ENCODE assay signal across 1 cellular context in the genomic region with DNA sequence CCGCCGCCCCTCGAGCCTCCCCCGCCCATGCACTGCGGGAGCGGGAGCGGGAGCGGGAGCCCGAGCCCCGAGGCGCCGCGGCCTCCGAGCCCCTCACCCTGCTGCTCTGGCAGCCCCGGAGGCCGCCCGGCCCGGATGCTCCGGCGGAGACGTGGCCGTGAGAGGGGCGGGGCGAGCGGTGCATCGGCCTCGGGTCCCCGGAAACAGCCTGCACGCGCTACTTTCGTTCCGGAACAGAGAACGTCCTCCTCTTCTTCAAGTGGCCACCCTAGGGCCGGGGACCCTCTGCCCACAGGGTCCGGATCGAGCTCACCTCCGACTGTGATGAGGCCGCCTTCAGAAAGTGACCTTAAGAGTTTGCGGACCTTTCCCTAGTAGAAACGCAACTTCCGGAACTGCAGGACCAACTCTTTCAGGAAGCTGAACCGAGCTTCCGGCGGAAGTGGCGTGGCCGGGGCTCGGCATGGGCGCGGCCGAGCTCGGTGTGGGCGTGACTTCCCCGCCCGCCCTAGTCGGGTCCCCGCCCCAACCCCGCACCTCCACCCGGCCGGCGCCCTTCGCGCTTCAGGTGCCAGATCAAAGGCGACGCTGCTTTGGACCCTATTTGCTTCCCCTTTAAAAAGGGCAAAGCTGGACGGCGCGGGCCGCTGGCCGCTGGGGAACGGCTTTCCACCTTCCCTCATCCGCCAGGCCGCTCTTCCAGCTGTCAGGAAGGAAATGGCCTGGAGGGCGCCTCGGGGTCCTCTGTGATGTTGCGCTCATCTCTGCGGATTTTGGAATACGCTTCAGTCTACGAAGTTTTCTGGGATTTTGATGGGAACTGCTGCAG.
TF ChIP-seq lines count a peak whose summit lies in the region.

Gene GOLGA3 (minus strand): TSS at position 164 of the 829 bp plus-strand sequence. CDS start 6,741 bp downstream, outside the sequence.

TF ChIP-seq in A549, 52 proteins besides CTCF, POLR2A, EP300 and RAD21 (continued from another document):
- TF ChIP-seq, protein P1, sequence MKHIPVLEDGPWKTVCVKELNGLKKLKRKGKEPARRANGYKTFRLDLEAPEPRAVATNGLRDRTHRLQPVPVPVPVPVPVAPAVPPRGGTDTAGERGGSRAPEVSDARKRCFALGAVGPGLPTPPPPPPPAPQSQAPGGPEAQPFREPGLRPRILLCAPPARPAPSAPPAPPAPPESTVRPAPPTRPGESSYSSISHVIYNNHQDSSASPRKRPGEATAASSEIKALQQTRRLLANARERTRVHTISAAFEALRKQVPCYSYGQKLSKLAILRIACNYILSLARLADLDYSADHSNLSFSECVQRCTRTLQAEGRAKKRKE (CRISPR knock-in tag; IDR thresholded peaks at IDR 0.05; ENCODE audit: low read depth) = no peak; the same call in 1 of the 2 replicates
- TF ChIP-seq KDM5A (IDR thresholded peaks at IDR 0.05) = peak; percentile 81
- TF ChIP-seq SMC3 (IDR thresholded peaks at IDR 0.05) = no peak
- TF ChIP-seq PBX3 (IDR thresholded peaks at IDR 0.05) = peak; percentile 68
- TF ChIP-seq MAX (IDR thresholded peaks at IDR 0.05) = peak; percentile 88
- peak; percentile 74 for TF ChIP-seq E2F6 (IDR thresholded peaks at IDR 0.05; ENCODE audit: borderline replicate concordance, low read depth)
- TF ChIP-seq PHF8 (IDR thresholded peaks at IDR 0.05; ENCODE audit: borderline replicate concordance, low read depth) = peak; percentile 5; the same call in 1 of the 2 replicates
- no peak for TF ChIP-seq CHD2 (IDR thresholded peaks at IDR 0.05; ENCODE audit: low read length, partially characterized antibody)
- TF ChIP-seq JUN (IDR thresholded peaks at IDR 0.05) = peak; percentile 92 to 95
- TF ChIP-seq RARB (CRISPR knock-in tag; IDR thresholded peaks at IDR 0.05) = no peak
- TF ChIP-seq, protein P2, sequence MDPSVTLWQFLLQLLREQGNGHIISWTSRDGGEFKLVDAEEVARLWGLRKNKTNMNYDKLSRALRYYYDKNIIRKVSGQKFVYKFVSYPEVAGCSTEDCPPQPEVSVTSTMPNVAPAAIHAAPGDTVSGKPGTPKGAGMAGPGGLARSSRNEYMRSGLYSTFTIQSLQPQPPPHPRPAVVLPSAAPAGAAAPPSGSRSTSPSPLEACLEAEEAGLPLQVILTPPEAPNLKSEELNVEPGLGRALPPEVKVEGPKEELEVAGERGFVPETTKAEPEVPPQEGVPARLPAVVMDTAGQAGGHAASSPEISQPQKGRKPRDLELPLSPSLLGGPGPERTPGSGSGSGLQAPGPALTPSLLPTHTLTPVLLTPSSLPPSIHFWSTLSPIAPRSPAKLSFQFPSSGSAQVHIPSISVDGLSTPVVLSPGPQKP (IDR thresholded peaks at IDR 0.05; ENCODE audit: low read depth, low read length) = 0 out of 2 replicates have a peak, but pooled peaks have one; percentile 47
- no peak for TF ChIP-seq HES2 (IDR thresholded peaks at IDR 0.05)
- TF ChIP-seq ZC3H11A (IDR thresholded peaks at IDR 0.05) = peak; percentile 33; the same call in 1 of the 2 replicates
- TF ChIP-seq ZNF302 (CRISPR knock-in tag; IDR thresholded peaks at IDR 0.05) = no peak
- TF ChIP-seq BCL3 (IDR thresholded peaks at IDR 0.05) = peak; percentile 76; the same call in 2 of the 3 replicates
- TF ChIP-seq HEYL (CRISPR knock-in tag; IDR thresholded peaks at IDR 0.05) = no peak
- no peak for TF ChIP-seq MAFK (IDR thresholded peaks at IDR 0.05; ENCODE audit: partially characterized antibody)
- TF ChIP-seq MYC (IDR thresholded peaks at IDR 0.05; ENCODE audit: borderline replicate concordance, low read length) = no peak; the same call in 1 of the 2 replicates
- no peak for TF ChIP-seq CBX8 (IDR thresholded peaks at IDR 0.05)
- TF ChIP-seq ZSCAN20 (CRISPR knock-in tag; IDR thresholded peaks at IDR 0.05) = no peak; the same call in 1 of the 2 replicates
- 0 out of 2 replicates have a peak, but pooled peaks have one; percentile 55 for TF ChIP-seq TP53 (CRISPR knock-in tag; IDR thresholded peaks at IDR 0.05)
- TF ChIP-seq HOXB13 (CRISPR knock-in tag; IDR thresholded peaks at IDR 0.05; ENCODE audit: low read depth) = no peak
- no peak for TF ChIP-seq RFX5 (IDR thresholded peaks at IDR 0.05)
- TF ChIP-seq ZFP36 (IDR thresholded peaks at IDR 0.05; ENCODE audit: borderline replicate concordance, partially characterized antibody) = no peak
- TF ChIP-seq EHF (CRISPR knock-in tag; IDR thresholded peaks at IDR 0.05) = no peak
- no peak for TF ChIP-seq CEBPB (IDR thresholded peaks at IDR 0.05)
- 0 out of 2 replicates have a peak, but pooled peaks have one; percentile 22 for TF ChIP-seq HDAC2 (IDR thresholded peaks at IDR 0.05)
- TF ChIP-seq HOXA7 (CRISPR knock-in tag; IDR thresholded peaks at IDR 0.05) = no peak
- no peak for TF ChIP-seq NFE2L2 (conservative IDR thresholded peaks at IDR 0.05; ENCODE audit: low read length)
- TF ChIP-seq FOXS1 (CRISPR knock-in tag; IDR thresholded peaks at IDR 0.05) = no peak
- TF ChIP-seq KDM1A (IDR thresholded peaks at IDR 0.05; ENCODE audit: low read depth) = no peak
- TF ChIP-seq NR3C1 (IDR thresholded peaks at IDR 0.05) = no peak
- TF ChIP-seq POLR2AphosphoS2 (conservative IDR thresholded peaks at IDR 0.05; ENCODE audit: low read length) = no peak
- no peak for TF ChIP-seq BHLHE40 (IDR thresholded peaks at IDR 0.05; ENCODE audit: low read depth, low read length)
- peak; percentile 70; the same call in 1 of the 2 replicates for TF ChIP-seq MAZ (IDR thresholded peaks at IDR 0.05; ENCODE audit: borderline replicate concordance, low read depth, low read length)
- TF ChIP-seq FOSB (CRISPR knock-in tag; IDR thresholded peaks at IDR 0.05) = no peak
- TF ChIP-seq, protein P3, sequence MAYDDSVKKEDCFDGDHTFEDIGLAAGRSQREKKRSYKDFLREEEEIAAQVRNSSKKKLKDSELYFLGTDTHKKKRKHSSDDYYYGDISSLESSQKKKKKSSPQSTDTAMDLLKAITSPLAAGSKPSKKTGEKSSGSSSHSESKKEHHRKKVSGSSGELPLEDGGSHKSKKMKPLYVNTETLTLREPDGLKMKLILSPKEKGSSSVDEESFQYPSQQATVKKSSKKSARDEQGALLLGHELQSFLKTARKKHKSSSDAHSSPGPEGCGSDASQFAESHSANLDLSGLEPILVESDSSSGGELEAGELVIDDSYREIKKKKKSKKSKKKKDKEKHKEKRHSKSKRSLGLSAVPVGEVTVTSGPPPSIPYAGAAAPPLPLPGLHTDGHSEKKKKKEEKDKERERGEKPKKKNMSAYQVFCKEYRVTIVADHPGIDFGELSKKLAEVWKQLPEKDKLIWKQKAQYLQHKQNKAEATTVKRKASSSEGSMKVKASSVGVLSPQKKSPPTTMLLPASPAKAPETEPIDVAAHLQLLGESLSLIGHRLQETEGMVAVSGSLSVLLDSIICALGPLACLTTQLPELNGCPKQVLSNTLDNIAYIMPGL (CRISPR knock-in tag; IDR thresholded peaks at IDR 0.05; ENCODE audit: borderline replicate concordance) = no peak
- TF ChIP-seq SREBF2 (IDR thresholded peaks at IDR 0.05) = no peak
- TF ChIP-seq FOSL2 (IDR thresholded peaks at IDR 0.05) = no peak
- peak; percentile 57 for TF ChIP-seq FOSL2 (CRISPR knock-in tag; IDR thresholded peaks at IDR 0.05)
- TF ChIP-seq HOXB5 (CRISPR knock-in tag; IDR thresholded peaks at IDR 0.05) = peak; percentile 87; the same call in 1 of the 2 replicates
- TF ChIP-seq EHMT2 (IDR thresholded peaks at IDR 0.05; ENCODE audit: low read depth) = no peak
